In the genomic region with DNA sequence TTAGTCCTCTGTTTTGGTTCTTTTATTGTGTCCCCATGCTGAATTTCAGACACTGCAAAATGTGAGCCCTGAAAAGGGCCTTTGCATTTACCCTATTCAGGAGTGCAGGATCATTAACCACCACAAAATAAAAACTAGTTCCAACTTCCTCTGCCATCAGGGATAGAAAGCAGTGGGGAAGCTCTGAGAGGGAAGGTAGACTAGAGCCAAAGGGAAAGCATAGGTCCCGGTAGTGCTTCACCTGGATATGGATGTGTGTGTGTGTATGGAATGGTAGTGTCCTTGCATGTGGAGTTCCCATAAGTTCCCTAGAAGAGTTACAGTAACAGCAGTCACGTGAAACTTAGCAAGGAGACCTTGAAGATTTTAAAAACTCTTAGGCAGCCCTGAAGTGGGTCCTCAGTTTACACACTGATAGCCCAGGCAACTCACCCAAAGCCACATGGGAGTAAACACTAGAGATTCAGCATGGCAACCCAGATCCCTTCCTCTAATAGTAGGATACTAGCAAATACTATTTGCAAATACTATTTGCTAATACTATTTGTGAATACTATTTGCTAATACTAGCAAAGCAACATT, we compare ENCODE assay signal across 1 cellular context.
TF ChIP-seq lines count a peak whose summit lies in the region.

No MANE protein-coding gene starts in this region.

TF ChIP-seq in HEK293, 187 proteins besides CTCF, POLR2A, EP300 and RAD21 (continued from another document):
- TF ChIP-seq ZNF10 (tag by site-specific recombination; IDR thresholded peaks at IDR 0.05) (0 out of 2 replicates have a peak, but pooled peaks have one; percentile 58), PRDM1 (tag by site-specific recombination; IDR thresholded peaks at IDR 0.05) (0 out of 2 replicates have a peak, but pooled peaks have one; percentile 30)
